ENCODE assay signal across 1 cellular context in genomic region chr3:128709506-128710210, GRCh38.
TF ChIP-seq lines count a peak whose summit lies in the region.

No MANE protein-coding gene starts in this region.

TF ChIP-seq in WTC11, 78 proteins besides CTCF, POLR2A, EP300 and RAD21 (continued from another document):
- TF ChIP-seq, protein P1, sequence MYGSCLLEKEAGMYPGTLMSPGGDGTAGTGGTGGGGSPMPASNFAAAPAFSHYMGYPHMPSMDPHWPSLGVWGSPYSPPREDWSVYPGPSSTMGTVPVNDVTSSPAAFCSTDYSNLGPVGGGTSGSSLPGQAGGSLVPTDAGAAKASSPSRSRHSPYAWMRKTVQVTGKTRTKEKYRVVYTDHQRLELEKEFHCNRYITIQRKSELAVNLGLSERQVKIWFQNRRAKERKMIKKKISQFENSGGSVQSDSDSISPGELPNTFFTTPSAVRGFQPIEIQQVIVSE (CRISPR knock-in tag; IDR thresholded peaks at IDR 0.05; ENCODE audit: borderline replicate concordance) = no peak
- TF ChIP-seq, protein P2, sequence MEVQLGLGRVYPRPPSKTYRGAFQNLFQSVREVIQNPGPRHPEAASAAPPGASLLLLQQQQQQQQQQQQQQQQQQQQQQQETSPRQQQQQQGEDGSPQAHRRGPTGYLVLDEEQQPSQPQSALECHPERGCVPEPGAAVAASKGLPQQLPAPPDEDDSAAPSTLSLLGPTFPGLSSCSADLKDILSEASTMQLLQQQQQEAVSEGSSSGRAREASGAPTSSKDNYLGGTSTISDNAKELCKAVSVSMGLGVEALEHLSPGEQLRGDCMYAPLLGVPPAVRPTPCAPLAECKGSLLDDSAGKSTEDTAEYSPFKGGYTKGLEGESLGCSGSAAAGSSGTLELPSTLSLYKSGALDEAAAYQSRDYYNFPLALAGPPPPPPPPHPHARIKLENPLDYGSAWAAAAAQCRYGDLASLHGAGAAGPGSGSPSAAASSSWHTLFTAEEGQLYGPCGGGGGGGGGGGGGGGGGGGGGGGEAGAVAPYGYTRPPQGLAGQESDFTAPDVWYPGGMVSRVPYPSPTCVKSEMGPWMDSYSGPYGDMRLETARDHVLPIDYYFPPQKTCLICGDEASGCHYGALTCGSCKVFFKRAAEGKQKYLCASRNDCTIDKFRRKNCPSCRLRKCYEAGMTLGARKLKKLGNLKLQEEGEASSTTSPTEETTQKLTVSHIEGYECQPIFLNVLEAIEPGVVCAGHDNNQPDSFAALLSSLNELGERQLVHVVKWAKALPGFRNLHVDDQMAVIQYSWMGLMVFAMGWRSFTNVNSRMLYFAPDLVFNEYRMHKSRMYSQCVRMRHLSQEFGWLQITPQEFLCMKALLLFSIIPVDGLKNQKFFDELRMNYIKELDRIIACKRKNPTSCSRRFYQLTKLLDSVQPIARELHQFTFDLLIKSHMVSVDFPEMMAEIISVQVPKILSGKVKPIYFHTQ (CRISPR knock-in tag; IDR thresholded peaks at IDR 0.05) = no peak
